8 cellular contexts compared by ENCODE assay signal in genomic region chr17:28643979-28644781, GRCh38. TPM values are rescaled to one million over a fixed set of nuclear protein-coding genes. Genes with fewer than 3 reads are reported as not detected.
DNase-seq lines count a peak whose midpoint lies in the region; ATAC-seq and TF ChIP-seq lines count a peak whose summit lies in the region.

No MANE protein-coding gene starts in this region.

- H3K4me3 Mint-ChIP-seq in brain = peak overlapping the region; percentile 92 to 98 (median 95)

- peaks cover 4% of the 10 kb centered on the region for H3K27me3 Mint-ChIP-seq in brain

- no peaks in the 10 kb centered on the region for H3K9me3 Mint-ChIP-seq in brain

- DNase-seq in AG09319 (ENCODE audit: extremely low read depth, low read depth) = no peak
- peak; percentile 15 for DNase-seq in SIG-M5 (lab: John Stamatoyannopoulos, UW)
- DNase-seq in skeletal muscle cell (ENCODE audit: low read depth) = no peak

- H3K4me1 Mint-ChIP-seq in brain = peaks cover 37% of the 10 kb centered on the region

- H3K27ac Mint-ChIP-seq in brain = peak overlapping the region; percentile 87 to 96 (median 93)

- no peak for ATAC-seq in GM18517 (IDR thresholded peaks at IDR 0.05; ENCODE audit: unreplicated experiment)

- H3K36me3 Mint-ChIP-seq in brain = peaks cover 56% of the 10 kb centered on the region

- TF ChIP-seq CTCF in AG09319 (IDR thresholded peaks at IDR 0.05; ENCODE audit: low read depth, low read length) (peak; percentile 33), GM12875 (IDR thresholded peaks at IDR 0.05; ENCODE audit: borderline replicate concordance, insufficient read depth, low read depth, low read length) (peak; percentile 49; the same call in 1 of the 2 replicates), brain (conservative IDR thresholded peaks at IDR 0.05) (peak; percentile 41 to 64)

- H3K27ac ChIP-seq in HUES6 (ENCODE audit: low read depth, low read length) = peak overlapping the region; percentile 92

- H3K9ac ChIP-seq in HUES6 (ENCODE audit: low read length) = peak overlapping the region; percentile 76

- H3K27me3 ChIP-seq in HUES6 (ENCODE audit: control insufficient read depth, insufficient read depth, low read length) = no peaks in the 10 kb centered on the region

- peaks cover 10% of the 10 kb centered on the region; the same call in 1 of the 2 replicates for H3K4me1 ChIP-seq in HUES6 (ENCODE audit: control insufficient read depth, insufficient read depth, low read length)

- no peaks in the 10 kb centered on the region for H3K9me3 ChIP-seq in HUES6 (ENCODE audit: control insufficient read depth, insufficient read depth, low read depth, low read length)

- H3K4me3 ChIP-seq in GM12875 (ENCODE audit: low read depth, low read length) = peak overlapping the region; percentile 99
- peak overlapping the region; percentile 100 for H3K4me3 ChIP-seq in HUES6 (ENCODE audit: low read depth, low read length)
- H3K4me3 ChIP-seq in iPS-11a (ENCODE audit: low read depth, low read length) = peak overlapping the region; percentile 97
- H3K4me3 ChIP-seq in skeletal muscle cell (ENCODE audit: low read depth, low read length) = peak overlapping the region; percentile 90

- H3K36me3 ChIP-seq in HUES6 (ENCODE audit: control insufficient read depth, insufficient read depth, low read length) = peaks cover 58% of the 10 kb centered on the region

RNA-seq across cellular contexts. Expression of gene BLTP2, which starts 0.8 kb away (rescaled TPM):
- polyA plus RNA-seq in brain (ENCODE audit: insufficient read depth, low read depth, low replicate concordance) = 68.7 TPM

RNA-seq across cellular contexts. Expression of gene SDF2, which starts 17.5 kb away (rescaled TPM):
- polyA plus RNA-seq in brain (ENCODE audit: insufficient read depth, low read depth, low replicate concordance) = 76.1 TPM

RNA-seq across cellular contexts. Expression of gene SUPT6H, which starts 17.8 kb away (rescaled TPM):
- 55.5 TPM for polyA plus RNA-seq in brain (ENCODE audit: insufficient read depth, low read depth, low replicate concordance)

RNA-seq across cellular contexts. Expression of gene RSKR, which starts 30.2 kb away (rescaled TPM):
- 2.7 TPM for polyA plus RNA-seq in brain (ENCODE audit: insufficient read depth, low read depth, low replicate concordance)

RNA-seq across cellular contexts. Expression of gene SPAG5, which starts 45.4 kb away (rescaled TPM):
- 60.3 TPM for polyA plus RNA-seq in brain (ENCODE audit: insufficient read depth, low read depth, low replicate concordance)
